ENCODE assay signal across 12 cellular contexts in genomic region chr14:101966742-101967141, GRCh38. TPM values are rescaled to one million over a fixed set of nuclear protein-coding genes. Genes with fewer than 3 reads are reported as not detected.
DNase-seq lines count a peak whose midpoint lies in the region; ATAC-seq lines count a peak whose summit lies in the region.
"Had no signal": no experiment of that assay in that cellular context is flagged by ENCODE, and none has a peak within 500 bp of the region (broad histone marks: within the 10 kb centered on the region; RNA-seq: fewer than 3 reads in every experiment).

No MANE protein-coding gene starts in this region.

- no peak for DNase-seq in stimulated activated naive CD8-positive, alpha-beta T cell treated with anti-CD3 and anti-CD28 coated beads, Interleukin-15, Interleukin-2, amounts not matched to agents 100 U/mL and 50 U/mL, for 24 hours
- DNase-seq in activated T-helper 1 cell treated with anti-CD3 and anti-CD28 coated beads, Interleukin-12 subunit alpha, Interleukin-12 subunit beta, Interleukin-2, Interleukin-4 antibody, amounts not matched to agents 30 ng/mL and 10 ng/mL and 1 ng/mL, durations not matched to agents 14 hours and 24 hours and 36 hours (ENCODE audit: low spot score): no peak
- DNase-seq in stimulated activated CD4-positive, alpha-beta T cell treated with anti-CD3 and anti-CD28 coated beads, Interleukin-4, amount 100 ng/mL, for 24 hours: no peak
- no peak for DNase-seq in COLO829 (ENCODE audit: low spot score)
- DNase-seq: activated gamma-delta T cell, head of caudate nucleus, NCI-H187 had no signal

- no peaks in the 10 kb centered on the region for H3K9me3 ChIP-seq in iPS-18a (ENCODE audit: control insufficient read depth, low read depth, low read length)
- H3K9me3 ChIP-seq: ovary had no signal

- no peaks in the 10 kb centered on the region for H3K9me3 Mint-ChIP-seq in stimulated activated naive CD8-positive, alpha-beta T cell treated with anti-CD3 and anti-CD28 coated beads, Interleukin-15, Interleukin-2, amounts not matched to agents 100 ng/mL and 50 ng/mL, for 24 hours
- H3K9me3 Mint-ChIP-seq in activated T-helper 1 cell treated with anti-CD3 and anti-CD28 coated beads, Interleukin-12 subunit alpha, Interleukin-12 subunit beta, Interleukin-2, Interleukin-4 antibody, amounts not matched to agents 30 ng/mL and 10 ng/mL and 1 ng/mL, durations not matched to agents 14 hours and 24 hours and 36 hours: no peaks in the 10 kb centered on the region

- ATAC-seq in stimulated activated naive CD8-positive, alpha-beta T cell treated with anti-CD3 and anti-CD28 coated beads, Interleukin-15, Interleukin-2, amounts not matched to agents 100 U/mL and 50 U/mL, for 24 hours: no peak
- ATAC-seq in GM18498 (IDR thresholded peaks at IDR 0.05; ENCODE audit: unreplicated experiment) (no peak), GM18520 (IDR thresholded peaks at IDR 0.05; ENCODE audit: unreplicated experiment) (no peak)

- no peaks in the 10 kb centered on the region for H3K27me3 Mint-ChIP-seq in stimulated activated naive CD8-positive, alpha-beta T cell treated with anti-CD3 and anti-CD28 coated beads, Interleukin-15, Interleukin-2, amounts not matched to agents 100 ng/mL and 50 ng/mL, for 24 hours
- H3K27me3 Mint-ChIP-seq in activated T-helper 1 cell treated with anti-CD3 and anti-CD28 coated beads, Interleukin-12 subunit alpha, Interleukin-12 subunit beta, Interleukin-2, Interleukin-4 antibody, amounts not matched to agents 30 ng/mL and 10 ng/mL and 1 ng/mL, durations not matched to agents 14 hours and 24 hours and 36 hours (ENCODE audit: insufficient read depth): peaks cover 2% of the 10 kb centered on the region

- peaks cover 43% of the 10 kb centered on the region for H3K4me1 Mint-ChIP-seq in stimulated activated naive CD8-positive, alpha-beta T cell treated with anti-CD3 and anti-CD28 coated beads, Interleukin-15, Interleukin-2, amounts not matched to agents 100 ng/mL and 50 ng/mL, for 24 hours (ENCODE audit: low read depth)
- peaks cover 43% of the 10 kb centered on the region for H3K4me1 Mint-ChIP-seq in activated T-helper 1 cell treated with anti-CD3 and anti-CD28 coated beads, Interleukin-12 subunit alpha, Interleukin-12 subunit beta, Interleukin-2, Interleukin-4 antibody, amounts not matched to agents 30 ng/mL and 10 ng/mL and 1 ng/mL, durations not matched to agents 14 hours and 24 hours and 36 hours (ENCODE audit: low read depth)

- peak overlapping the region; percentile 22 for H3K27ac Mint-ChIP-seq in stimulated activated naive CD8-positive, alpha-beta T cell treated with anti-CD3 and anti-CD28 coated beads, Interleukin-15, Interleukin-2, amounts not matched to agents 100 ng/mL and 50 ng/mL, for 24 hours
- H3K27ac Mint-ChIP-seq in activated T-helper 1 cell treated with anti-CD3 and anti-CD28 coated beads, Interleukin-12 subunit alpha, Interleukin-12 subunit beta, Interleukin-2, Interleukin-4 antibody, amounts not matched to agents 30 ng/mL and 10 ng/mL and 1 ng/mL, durations not matched to agents 14 hours and 24 hours and 36 hours: no peak overlapping the region

- intact Hi-C loops in activated T-helper 1 cell treated with anti-CD3 and anti-CD28 coated beads, Interleukin-12 subunit alpha, Interleukin-12 subunit beta, Interleukin-2, Interleukin-4 antibody, amounts not matched to agents 30 ng/mL and 10 ng/mL and 1 ng/mL, durations not matched to agents 14 hours and 24 hours and 36 hours (cut with micrococcal nuclease): no loop called here

- H3K9ac ChIP-seq in iPS-18a (ENCODE audit: low read length): peak overlapping the region; percentile 86

- H3K4me3 ChIP-seq in iPS-18a (ENCODE audit: low read length): peak overlapping the region; percentile 57

- H3K36me3 Mint-ChIP-seq in stimulated activated naive CD8-positive, alpha-beta T cell treated with anti-CD3 and anti-CD28 coated beads, Interleukin-15, Interleukin-2, amounts not matched to agents 100 ng/mL and 50 ng/mL, for 24 hours (ENCODE audit: low read depth): peaks cover 27% of the 10 kb centered on the region
- H3K36me3 Mint-ChIP-seq in activated T-helper 1 cell treated with anti-CD3 and anti-CD28 coated beads, Interleukin-12 subunit alpha, Interleukin-12 subunit beta, Interleukin-2, Interleukin-4 antibody, amounts not matched to agents 30 ng/mL and 10 ng/mL and 1 ng/mL, durations not matched to agents 14 hours and 24 hours and 36 hours (ENCODE audit: low read depth): peaks cover 17% of the 10 kb centered on the region

- peaks cover 14% of the 10 kb centered on the region for H3K4me1 ChIP-seq in iPS-18a (ENCODE audit: control insufficient read depth, low read depth, low read length)

- H3K36me3 ChIP-seq in iPS-18a (ENCODE audit: control insufficient read depth, low read depth, low read length): peaks cover 9% of the 10 kb centered on the region
- H3K36me3 ChIP-seq: ovary had no signal

- H3K27me3 ChIP-seq in iPS-18a (ENCODE audit: control insufficient read depth, insufficient read depth, low read length): peaks cover 22% of the 10 kb centered on the region
- H3K27me3 ChIP-seq: ovary had no signal

- no peak overlapping the region for H3K27ac ChIP-seq in iPS-18a (ENCODE audit: low read length)
- H3K27ac ChIP-seq: ovary had no signal

- H3K4me3 Mint-ChIP-seq in stimulated activated naive CD8-positive, alpha-beta T cell treated with anti-CD3 and anti-CD28 coated beads, Interleukin-15, Interleukin-2, amounts not matched to agents 100 ng/mL and 50 ng/mL, for 24 hours: peak overlapping the region; percentile 54
- H3K4me3 Mint-ChIP-seq in activated T-helper 1 cell treated with anti-CD3 and anti-CD28 coated beads, Interleukin-12 subunit alpha, Interleukin-12 subunit beta, Interleukin-2, Interleukin-4 antibody, amounts not matched to agents 30 ng/mL and 10 ng/mL and 1 ng/mL, durations not matched to agents 14 hours and 24 hours and 36 hours: peak overlapping the region; percentile 63

RNA-seq across cellular contexts. Expression of gene DYNC1H1, which starts 2.4 kb away (rescaled TPM):
- total RNA-seq in activated T-helper 1 cell treated with anti-CD3 and anti-CD28 coated beads, Interleukin-12 subunit alpha, Interleukin-12 subunit beta, Interleukin-2, Interleukin-4 antibody, amounts not matched to agents 30 ng/mL and 10 ng/mL and 1 ng/mL, durations not matched to agents 14 hours and 24 hours and 36 hours: 241 and 254 TPM in 2 replicates
